ENCODE assay signal across 20 cellular contexts in genomic region chr9:34891386-34891785, GRCh38.
A peak's percentile ranks its signal among the peaks of the same experiment; 100 is the strongest.
DNase-seq lines count a peak whose midpoint lies in the region; ATAC-seq and TF ChIP-seq lines count a peak whose summit lies in the region.
"Had no signal": no experiment of that assay in that cellular context is flagged by ENCODE, and none has a peak within 500 bp of the region (broad histone marks: within the 10 kb centered on the region; RNA-seq: fewer than 3 reads in every experiment).

No MANE protein-coding gene starts in this region.

- WGBS in transverse colon (ENCODE audit: low coverage in 1 of 2), 2 donors, result 95% methylated on average over 1 of the region's 1 CpG; no CpG with 5 or more reads in 1 of the 2 donors

- in situ Hi-C loops in transverse colon (cut with MboI; ENCODE audit: low pct_ligation_motif_present in 1 of 4, low pct_unique_long_range_greater_than_20kb in 1 of 4, low sequenced_read_pairs in 3 of 4), result loop anchor here in 2 of 4 donors (10.0 to 25.0 kb wide), 2 partner anchors 96 to 583 kb away; partner anchors contain the start of gene DNAJB5 (in 1 of the 2)

- no peak overlapping the region for H3K4me3 Mint-ChIP-seq in WTC11
- H3K4me3 Mint-ChIP-seq: H9 had no signal

- DNase-seq in A172 (ENCODE audit: low spot score) (peak; percentile 5), HCEC 1CT (peak; percentile 2), RWPE1 (ENCODE audit: low spot score) (peak; percentile 26), foreskin fibroblast (peak; percentile 2 to 29), transverse colon (no peak), WTC11 (ENCODE audit: low spot score) (no peak), NCI-H1694 treated with DMSO at 0.1 percent for 48 hours (lab: John Stamatoyannopoulos, UW) (no peak)
- no peak for DNase-seq in stimulated activated CD8-positive, alpha-beta memory T cell treated with anti-CD3 and anti-CD28 coated beads, Interleukin-4, amount 100 ng/mL, for 48 hours
- DNase-seq: CD4-positive, alpha-beta memory T cell; DMS79; H9; IMR-90; NCI-H1105 treated with DMSO at 0.1 percent for 48 hours; NCI-H187; NCI-H2107; NCI-H510A; NCI-H774; SHP77 treated with DMSO at 0.1 percent for 48 hours had no signal

- H3K4me1 ChIP-seq in transverse colon, result no peaks in the 10 kb centered on the region
- H3K4me1 ChIP-seq: BLaER1 had no signal

- TF ChIP-seq CTCF in RWPE1 (conservative IDR thresholded peaks at IDR 0.05; ENCODE audit: low read depth) (no peak), foreskin fibroblast (IDR thresholded peaks at IDR 0.05; ENCODE audit: low read depth, low read length) (no peak), transverse colon (IDR thresholded peaks at IDR 0.05) (no peak), WTC11 (IDR thresholded peaks at IDR 0.05) (no peak)

- no peak overlapping the region for H3K27ac Mint-ChIP-seq in WTC11
- H3K27ac Mint-ChIP-seq: CD4-positive, alpha-beta memory T cell; H9 had no signal

- H3K9me3 Mint-ChIP-seq in WTC11, result no peaks in the 10 kb centered on the region
- H3K9me3 Mint-ChIP-seq: H9 had no signal

- H3K36me3 Mint-ChIP-seq in WTC11, result no peaks in the 10 kb centered on the region
- H3K36me3 Mint-ChIP-seq: CD4-positive, alpha-beta memory T cell had no signal

- no peak for TF ChIP-seq EP300 in transverse colon (IDR thresholded peaks at IDR 0.05; ENCODE audit: low read depth)

- TF ChIP-seq POLR2A in transverse colon (IDR thresholded peaks at IDR 0.05), result no peak

- no peaks in the 10 kb centered on the region for H3K4me1 Mint-ChIP-seq in WTC11
- H3K4me1 Mint-ChIP-seq: CD4-positive, alpha-beta memory T cell; H9 had no signal

- intact Hi-C loops in transverse colon (cut with DNase I; ENCODE audit: low total_unique reads), result loop anchor here (10.0 kb wide), 1 partner anchor 203 kb away; the partner anchor contains the start of gene PIGO

- H3K27me3 ChIP-seq in transverse colon, result peaks cover 23% of the 10 kb centered on the region
- H3K27me3 ChIP-seq: BLaER1 had no signal

- peaks cover 15% of the 10 kb centered on the region for H3K27me3 Mint-ChIP-seq in WTC11 (ENCODE audit: low read depth)

- no peak for ATAC-seq in WTC11
- ATAC-seq: SK-N-SH treated with all-trans-retinoic acid at 6 μM for 48 hours had no signal

- POLR2A ChIA-PET in RWPE1 (lab: Yijun Ruan, JAX; ENCODE audit: low non-redundant PET) (no interaction called here), WTC11 (lab: Charles Lee) (no interaction called here)

- H3K27ac ChIP-seq in RWPE1 (no peak overlapping the region), transverse colon (no peak overlapping the region)
- H3K27ac ChIP-seq: BLaER1 had no signal

- CTCF ChIA-PET in RWPE1 (lab: Yijun Ruan, JAX), result interaction anchor here (0.6 kb wide), 1 partner anchor 1494 kb away, joined by 6 read pairs; no protein-coding TSS in a partner anchor
- CTCF ChIA-PET in WTC11 (lab: Charles Lee), result interaction anchor here (3.0 kb wide), 1 partner anchor 8 kb away, joined by 27 read pairs; no protein-coding TSS in a partner anchor

- no peak overlapping the region for H3K4me3 ChIP-seq in foreskin fibroblast (ENCODE audit: low read depth in 1 of 2, low read length in 2 of 2)
- no peak overlapping the region for H3K4me3 ChIP-seq in transverse colon
- H3K4me3 ChIP-seq: BLaER1 had no signal

- no peaks in the 10 kb centered on the region for H3K36me3 ChIP-seq in transverse colon
- H3K36me3 ChIP-seq: BLaER1 had no signal

- no peaks in the 10 kb centered on the region for H3K9me3 ChIP-seq in transverse colon
- H3K9me3 ChIP-seq: BLaER1 had no signal

TF ChIP-seq in WTC11, 78 proteins besides CTCF, POLR2A, EP300 and RAD21:
- no peak for TF ChIP-seq USF2 (CRISPR knock-in tag; IDR thresholded peaks at IDR 0.05)
- TF ChIP-seq FOXP1 (CRISPR knock-in tag; IDR thresholded peaks at IDR 0.05; ENCODE audit: borderline replicate concordance), result no peak
- TF ChIP-seq USF1 (CRISPR knock-in tag; IDR thresholded peaks at IDR 0.05), result no peak
- TF ChIP-seq SMAD4 (CRISPR knock-in tag; IDR thresholded peaks at IDR 0.05), result no peak
- TF ChIP-seq ZSCAN18 (CRISPR knock-in tag; IDR thresholded peaks at IDR 0.05), result no peak
- no peak for TF ChIP-seq ESRRA (CRISPR knock-in tag; IDR thresholded peaks at IDR 0.05; ENCODE audit: borderline replicate concordance)
- TF ChIP-seq TEAD1 (CRISPR knock-in tag; IDR thresholded peaks at IDR 0.05), result no peak
- no peak for TF ChIP-seq ATF6 (CRISPR knock-in tag; IDR thresholded peaks at IDR 0.05)
- no peak for TF ChIP-seq ZNF671 (CRISPR knock-in tag; IDR thresholded peaks at IDR 0.05)
- TF ChIP-seq FOXK1 (CRISPR knock-in tag; IDR thresholded peaks at IDR 0.05), result no peak
- TF ChIP-seq E2F5 (CRISPR knock-in tag; IDR thresholded peaks at IDR 0.05), result no peak
- no peak for TF ChIP-seq PRRX2 (CRISPR knock-in tag; IDR thresholded peaks at IDR 0.05)
- TF ChIP-seq CDX4 (CRISPR knock-in tag; IDR thresholded peaks at IDR 0.05; ENCODE audit: borderline replicate concordance), result no peak
- TF ChIP-seq, protein P1, sequence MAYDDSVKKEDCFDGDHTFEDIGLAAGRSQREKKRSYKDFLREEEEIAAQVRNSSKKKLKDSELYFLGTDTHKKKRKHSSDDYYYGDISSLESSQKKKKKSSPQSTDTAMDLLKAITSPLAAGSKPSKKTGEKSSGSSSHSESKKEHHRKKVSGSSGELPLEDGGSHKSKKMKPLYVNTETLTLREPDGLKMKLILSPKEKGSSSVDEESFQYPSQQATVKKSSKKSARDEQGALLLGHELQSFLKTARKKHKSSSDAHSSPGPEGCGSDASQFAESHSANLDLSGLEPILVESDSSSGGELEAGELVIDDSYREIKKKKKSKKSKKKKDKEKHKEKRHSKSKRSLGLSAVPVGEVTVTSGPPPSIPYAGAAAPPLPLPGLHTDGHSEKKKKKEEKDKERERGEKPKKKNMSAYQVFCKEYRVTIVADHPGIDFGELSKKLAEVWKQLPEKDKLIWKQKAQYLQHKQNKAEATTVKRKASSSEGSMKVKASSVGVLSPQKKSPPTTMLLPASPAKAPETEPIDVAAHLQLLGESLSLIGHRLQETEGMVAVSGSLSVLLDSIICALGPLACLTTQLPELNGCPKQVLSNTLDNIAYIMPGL (CRISPR knock-in tag; IDR thresholded peaks at IDR 0.05), result no peak
- no peak for TF ChIP-seq ZNF317 (CRISPR knock-in tag; IDR thresholded peaks at IDR 0.05; ENCODE audit: borderline replicate concordance, low read depth)

Comparison
In these comparisons a context has a peak if more than half of its experiments do, and no peak if none do; other contexts are left out.
1. DNase-seq: peak in A172 (single experiment), HCEC 1CT (single experiment), RWPE1 (single experiment) and foreskin fibroblast (2 of 2); none in transverse colon (single experiment), stimulated activated CD8-positive, alpha-beta memory T cell treated with anti-CD3 and anti-CD28 coated beads, Interleukin-4, amount 100 ng/mL, for 48 hours (single experiment), WTC11 (single experiment) and NCI-H1694 treated with DMSO at 0.1 percent for 48 hours (single experiment).